ENCODE assay signal across 1 cellular context in the genomic region with DNA sequence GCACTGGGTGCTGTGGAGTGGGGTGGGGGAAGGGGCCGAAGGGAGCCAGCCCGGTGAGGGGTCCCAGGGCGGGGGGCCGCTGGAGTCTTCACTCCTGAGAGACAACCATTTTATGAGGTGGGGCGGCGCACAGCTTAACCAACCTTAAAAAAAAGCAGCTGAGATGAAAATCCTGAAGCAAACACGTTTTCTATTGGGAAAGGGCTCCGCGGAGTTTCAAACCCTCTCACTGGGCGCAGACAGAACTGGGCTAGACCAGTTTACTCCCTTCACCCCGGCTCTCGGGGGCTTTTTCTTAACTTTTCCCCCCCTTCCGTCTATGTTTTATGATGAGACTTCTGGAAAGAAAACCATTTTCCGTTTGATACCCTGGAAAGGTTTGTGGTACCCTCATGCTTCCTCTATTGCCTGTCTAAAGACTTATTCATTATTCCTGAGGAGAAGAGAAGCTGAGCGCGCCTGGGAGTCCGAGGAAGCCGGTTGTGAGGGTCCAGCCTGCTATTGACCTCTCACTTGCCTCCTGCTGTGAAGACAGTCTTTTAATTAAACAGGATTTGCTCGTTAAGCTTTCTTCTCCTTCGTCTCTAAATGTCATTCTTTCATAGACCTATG.
A peak's percentile ranks its signal among the peaks of the same experiment; 100 is the strongest.
TF ChIP-seq lines count a peak whose summit lies in the region.

No MANE protein-coding gene starts in this region.

TF ChIP-seq in GM12878, 131 proteins besides CTCF, POLR2A, EP300 and RAD21:
- TF ChIP-seq, protein P1, sequence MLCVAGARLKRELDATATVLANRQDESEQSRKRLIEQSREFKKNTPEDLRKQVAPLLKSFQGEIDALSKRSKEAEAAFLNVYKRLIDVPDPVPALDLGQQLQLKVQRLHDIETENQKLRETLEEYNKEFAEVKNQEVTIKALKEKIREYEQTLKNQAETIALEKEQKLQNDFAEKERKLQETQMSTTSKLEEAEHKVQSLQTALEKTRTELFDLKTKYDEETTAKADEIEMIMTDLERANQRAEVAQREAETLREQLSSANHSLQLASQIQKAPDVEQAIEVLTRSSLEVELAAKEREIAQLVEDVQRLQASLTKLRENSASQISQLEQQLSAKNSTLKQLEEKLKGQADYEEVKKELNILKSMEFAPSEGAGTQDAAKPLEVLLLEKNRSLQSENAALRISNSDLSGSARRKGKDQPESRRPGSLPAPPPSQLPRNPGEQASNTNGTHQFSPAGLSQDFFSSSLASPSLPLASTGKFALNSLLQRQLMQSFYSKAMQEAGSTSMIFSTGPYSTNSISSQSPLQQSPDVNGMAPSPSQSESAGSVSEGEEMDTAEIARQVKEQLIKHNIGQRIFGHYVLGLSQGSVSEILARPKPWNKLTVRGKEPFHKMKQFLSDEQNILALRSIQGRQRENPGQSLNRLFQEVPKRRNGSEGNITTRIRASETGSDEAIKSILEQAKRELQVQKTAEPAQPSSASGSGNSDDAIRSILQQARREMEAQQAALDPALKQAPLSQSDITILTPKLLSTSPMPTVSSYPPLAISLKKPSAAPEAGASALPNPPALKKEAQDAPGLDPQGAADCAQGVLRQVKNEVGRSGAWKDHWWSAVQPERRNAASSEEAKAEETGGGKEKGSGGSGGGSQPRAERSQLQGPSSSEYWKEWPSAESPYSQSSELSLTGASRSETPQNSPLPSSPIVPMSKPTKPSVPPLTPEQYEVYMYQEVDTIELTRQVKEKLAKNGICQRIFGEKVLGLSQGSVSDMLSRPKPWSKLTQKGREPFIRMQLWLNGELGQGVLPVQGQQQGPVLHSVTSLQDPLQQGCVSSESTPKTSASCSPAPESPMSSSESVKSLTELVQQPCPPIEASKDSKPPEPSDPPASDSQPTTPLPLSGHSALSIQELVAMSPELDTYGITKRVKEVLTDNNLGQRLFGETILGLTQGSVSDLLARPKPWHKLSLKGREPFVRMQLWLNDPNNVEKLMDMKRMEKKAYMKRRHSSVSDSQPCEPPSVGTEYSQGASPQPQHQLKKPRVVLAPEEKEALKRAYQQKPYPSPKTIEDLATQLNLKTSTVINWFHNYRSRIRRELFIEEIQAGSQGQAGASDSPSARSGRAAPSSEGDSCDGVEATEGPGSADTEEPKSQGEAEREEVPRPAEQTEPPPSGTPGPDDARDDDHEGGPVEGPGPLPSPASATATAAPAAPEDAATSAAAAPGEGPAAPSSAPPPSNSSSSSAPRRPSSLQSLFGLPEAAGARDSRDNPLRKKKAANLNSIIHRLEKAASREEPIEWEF (IDR thresholded peaks at IDR 0.05; ENCODE audit: insufficient replicate concordance, low read depth, low read length): no peak
- no peak for TF ChIP-seq ZZZ3 (IDR thresholded peaks at IDR 0.05; ENCODE audit: control insufficient read depth, insufficient read length, low read depth)
- no peak for TF ChIP-seq SUPT20H (IDR thresholded peaks at IDR 0.05; ENCODE audit: borderline replicate concordance, control insufficient read depth, low read depth, low read length)
- TF ChIP-seq PML (IDR thresholded peaks at IDR 0.05; ENCODE audit: low read length): peak; percentile 36; the same call in 1 of the 2 replicates
- TF ChIP-seq TAF1 (IDR thresholded peaks at IDR 0.05; ENCODE audit: borderline replicate concordance, low read depth, low read length): no peak
- no peak for TF ChIP-seq ZNF274 (IDR thresholded peaks at IDR 0.05; ENCODE audit: insufficient read depth, insufficient read length)
- TF ChIP-seq, protein P2, sequence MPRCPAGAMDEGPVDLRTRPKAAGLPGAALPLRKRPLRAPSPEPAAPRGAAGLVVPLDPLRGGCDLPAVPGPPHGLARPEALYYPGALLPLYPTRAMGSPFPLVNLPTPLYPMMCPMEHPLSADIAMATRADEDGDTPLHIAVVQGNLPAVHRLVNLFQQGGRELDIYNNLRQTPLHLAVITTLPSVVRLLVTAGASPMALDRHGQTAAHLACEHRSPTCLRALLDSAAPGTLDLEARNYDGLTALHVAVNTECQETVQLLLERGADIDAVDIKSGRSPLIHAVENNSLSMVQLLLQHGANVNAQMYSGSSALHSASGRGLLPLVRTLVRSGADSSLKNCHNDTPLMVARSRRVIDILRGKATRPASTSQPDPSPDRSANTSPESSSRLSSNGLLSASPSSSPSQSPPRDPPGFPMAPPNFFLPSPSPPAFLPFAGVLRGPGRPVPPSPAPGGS (IDR thresholded peaks at IDR 0.05; ENCODE audit: borderline replicate concordance, insufficient read depth, low read depth, low read length, poor library complexity, severe bottlenecking): no peak
- TF ChIP-seq, protein P3, sequence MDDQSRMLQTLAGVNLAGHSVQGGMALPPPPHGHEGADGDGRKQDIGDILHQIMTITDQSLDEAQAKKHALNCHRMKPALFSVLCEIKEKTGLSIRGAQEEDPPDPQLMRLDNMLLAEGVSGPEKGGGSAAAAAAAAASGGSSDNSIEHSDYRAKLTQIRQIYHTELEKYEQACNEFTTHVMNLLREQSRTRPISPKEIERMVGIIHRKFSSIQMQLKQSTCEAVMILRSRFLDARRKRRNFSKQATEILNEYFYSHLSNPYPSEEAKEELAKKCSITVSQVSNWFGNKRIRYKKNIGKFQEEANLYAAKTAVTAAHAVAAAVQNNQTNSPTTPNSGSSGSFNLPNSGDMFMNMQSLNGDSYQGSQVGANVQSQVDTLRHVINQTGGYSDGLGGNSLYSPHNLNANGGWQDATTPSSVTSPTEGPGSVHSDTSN (IDR thresholded peaks at IDR 0.05; ENCODE audit: insufficient replicate concordance, low read depth, low read length): no peak
- 0 out of 2 replicates have a peak, but pooled peaks have one; percentile 48 for TF ChIP-seq YY1 (IDR thresholded peaks at IDR 0.05; ENCODE audit: low read depth, low read length)
- TF ChIP-seq, protein P4, sequence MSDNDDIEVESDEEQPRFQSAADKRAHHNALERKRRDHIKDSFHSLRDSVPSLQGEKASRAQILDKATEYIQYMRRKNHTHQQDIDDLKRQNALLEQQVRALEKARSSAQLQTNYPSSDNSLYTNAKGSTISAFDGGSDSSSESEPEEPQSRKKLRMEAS (IDR thresholded peaks at IDR 0.05; ENCODE audit: low read depth, low read length): peak; percentile 6; the same call in 1 of the 2 replicates
- 0 out of 2 replicates have a peak, but pooled peaks have one; percentile 64 for TF ChIP-seq ASH2L (IDR thresholded peaks at IDR 0.05; ENCODE audit: borderline replicate concordance, low read depth)
- TF ChIP-seq NR2F1 (conservative IDR thresholded peaks at IDR 0.05): no peak
